ENCODE assay signal across 8 cellular contexts in genomic region chr7:130901209-130901783, GRCh38.
A peak's percentile ranks its signal among the peaks of the same experiment; 100 is the strongest.
DNase-seq lines count a peak whose midpoint lies in the region; ATAC-seq and TF ChIP-seq lines count a peak whose summit lies in the region.

No MANE protein-coding gene starts in this region.

- H3K27me3 ChIP-seq in upper lobe of left lung: no peaks in the 10 kb centered on the region

- no peak for DNase-seq in CD14-positive monocyte (ENCODE audit: low spot score)
- peak; percentile 28 for DNase-seq in NCI-H510A treated with DMSO at 0.1 percent for 48 hours (lab: John Stamatoyannopoulos, UW)
- peak; percentile 82 for DNase-seq in cerebellum (ENCODE audit: low spot score)
- peak; percentile 63 for DNase-seq in medulla oblongata (ENCODE audit: extremely low spot score)
- peak in 1 of 2 donors; percentile 91 for DNase-seq in upper lobe of left lung
- DNase-seq in NCI-H774 (lab: John Stamatoyannopoulos, UW): no peak
- no peak for DNase-seq in stimulated activated CD4-positive, alpha-beta T cell treated with anti-CD3 and anti-CD28 coated beads, Interleukin-2, amount 100 ng/mL, for 24 hours

- H3K27me3 Mint-ChIP-seq in CD14-positive monocyte (ENCODE audit: low read depth in 3 of 3): no peaks in the 10 kb centered on the region

- no peaks in the 10 kb centered on the region for H3K9me3 Mint-ChIP-seq in CD14-positive monocyte

- H3K4me3 Mint-ChIP-seq in CD14-positive monocyte: no peak overlapping the region

- H3K9me3 ChIP-seq in upper lobe of left lung: no peaks in the 10 kb centered on the region

- peak; percentile 64 to 90 for ATAC-seq in upper lobe of left lung (ENCODE audit: low FRiP score in 2 of 2)
- no peak for ATAC-seq in GM21423 (IDR thresholded peaks at IDR 0.05; ENCODE audit: unreplicated experiment)

- peak in 1 of 4 donors; percentile 66 for TF ChIP-seq POLR2A in upper lobe of left lung (IDR thresholded peaks at IDR 0.05)

- TF ChIP-seq EP300 in upper lobe of left lung (IDR thresholded peaks at IDR 0.05): peak in 2 of 4 donors; percentile 35 to 70

- H3K4me3 ChIP-seq in upper lobe of left lung: no peak overlapping the region

- H3K36me3 ChIP-seq in upper lobe of left lung: peaks cover 0 to 53% (median 34%) of the 10 kb centered on the region in 4 donors

- peaks cover 58 to 74% of the 10 kb centered on the region in 2 donors for H3K36me3 Mint-ChIP-seq in CD14-positive monocyte

- 45 to 58% methylated on average over 17 of the region's 17 CpGs for WGBS in upper lobe of left lung, 2 donors

- intact Hi-C loops in CD14-positive monocyte (cut with micrococcal nuclease): loop anchor here in 1 of 2 donors (5.0 kb wide), 2 partner anchors 41 to 61 kb away; no protein-coding TSS in a partner anchor

- H3K4me1 ChIP-seq in upper lobe of left lung: peaks cover 85 to 96% (median 95%) of the 10 kb centered on the region in 4 donors

- peaks cover 60% of the 10 kb centered on the region for H3K4me1 Mint-ChIP-seq in CD14-positive monocyte

- peak overlapping the region; percentile 72 to 81 (median 74) for H3K27ac ChIP-seq in upper lobe of left lung

- H3K27ac Mint-ChIP-seq in CD14-positive monocyte: peak overlapping the region in 4 of 7 donors; percentile 25 to 96 (median 78)

- TF ChIP-seq CTCF in CD14-positive monocyte (IDR thresholded peaks at IDR 0.05): no peak
- TF ChIP-seq CTCF in upper lobe of left lung (IDR thresholded peaks at IDR 0.05): no peak

Comparison
In these comparisons a context has a peak if more than half of its experiments do, and no peak if none do; other contexts are left out.
1. DNase-seq: peak in NCI-H510A treated with DMSO at 0.1 percent for 48 hours (single experiment), cerebellum (single experiment) and medulla oblongata (single experiment); none in CD14-positive monocyte (single experiment), NCI-H774 (single experiment) and stimulated activated CD4-positive, alpha-beta T cell treated with anti-CD3 and anti-CD28 coated beads, Interleukin-2, amount 100 ng/mL, for 24 hours (0 of 2).